ENCODE assay signal across 22 cellular contexts in genomic region chr1:212072047-212072446, GRCh38.
"Had no signal": no experiment of that assay in that cellular context is flagged by ENCODE, and none has a peak within 500 bp of the region (broad histone marks: within the 10 kb centered on the region; RNA-seq: fewer than 3 reads in every experiment).

No MANE protein-coding gene starts in this region.

- H3K27me3 ChIP-seq: dorsolateral prefrontal cortex, esophagus muscularis mucosa, foreskin keratinocyte, gastroesophageal sphincter, heart left ventricle, hepatocyte had no signal

- H3K27ac ChIP-seq: coronary artery, dorsolateral prefrontal cortex, esophagus muscularis mucosa, foreskin keratinocyte, gastroesophageal sphincter, hepatocyte had no signal

- H3K4me1 ChIP-seq: esophagus muscularis mucosa, foreskin keratinocyte had no signal

- FAIRE-seq: colon, endothelial cell of umbilical vein, frontal cortex, kidney had no signal

- DNase-seq: dermis blood vessel endothelial cell; dorsolateral prefrontal cortex; effector CD4-positive, alpha-beta T cell; effector memory CD4-positive, alpha-beta T cell; foreskin keratinocyte; heart left ventricle; hypothalamus; immature natural killer cell; islet precursor cell; kidney; kidney glomerular epithelial cell; left ventricle myocardium superior; mesendoderm; midbrain; naive thymus-derived CD4-positive, alpha-beta T cell had no signal

- H3K27ac Mint-ChIP-seq: immature natural killer cell; naive thymus-derived CD4-positive, alpha-beta T cell had no signal

- H3K36me3 ChIP-seq: esophagus muscularis mucosa, gastroesophageal sphincter, heart left ventricle had no signal

- H3K9me3 Mint-ChIP-seq: immature natural killer cell had no signal

- ATAC-seq: foreskin keratinocyte; gastroesophageal sphincter; heart left ventricle; left ventricle myocardium superior; naive thymus-derived CD4-positive, alpha-beta T cell had no signal

- H2AFZ ChIP-seq: hepatocyte had no signal

- H3K9me3 ChIP-seq: esophagus muscularis mucosa, gastroesophageal sphincter, heart left ventricle had no signal

- H3K4me3 Mint-ChIP-seq: immature natural killer cell; naive thymus-derived CD4-positive, alpha-beta T cell had no signal

- H3K27me3 Mint-ChIP-seq: naive thymus-derived CD4-positive, alpha-beta T cell had no signal

- H3K4me3 ChIP-seq: coronary artery, dorsolateral prefrontal cortex, esophagus muscularis mucosa, gastroesophageal sphincter, heart left ventricle, hepatocyte had no signal

- H3K4me2 ChIP-seq: hepatocyte had no signal

- H3K4me1 Mint-ChIP-seq: immature natural killer cell had no signal
